17 cellular contexts compared by ENCODE assay signal in the genomic region with DNA sequence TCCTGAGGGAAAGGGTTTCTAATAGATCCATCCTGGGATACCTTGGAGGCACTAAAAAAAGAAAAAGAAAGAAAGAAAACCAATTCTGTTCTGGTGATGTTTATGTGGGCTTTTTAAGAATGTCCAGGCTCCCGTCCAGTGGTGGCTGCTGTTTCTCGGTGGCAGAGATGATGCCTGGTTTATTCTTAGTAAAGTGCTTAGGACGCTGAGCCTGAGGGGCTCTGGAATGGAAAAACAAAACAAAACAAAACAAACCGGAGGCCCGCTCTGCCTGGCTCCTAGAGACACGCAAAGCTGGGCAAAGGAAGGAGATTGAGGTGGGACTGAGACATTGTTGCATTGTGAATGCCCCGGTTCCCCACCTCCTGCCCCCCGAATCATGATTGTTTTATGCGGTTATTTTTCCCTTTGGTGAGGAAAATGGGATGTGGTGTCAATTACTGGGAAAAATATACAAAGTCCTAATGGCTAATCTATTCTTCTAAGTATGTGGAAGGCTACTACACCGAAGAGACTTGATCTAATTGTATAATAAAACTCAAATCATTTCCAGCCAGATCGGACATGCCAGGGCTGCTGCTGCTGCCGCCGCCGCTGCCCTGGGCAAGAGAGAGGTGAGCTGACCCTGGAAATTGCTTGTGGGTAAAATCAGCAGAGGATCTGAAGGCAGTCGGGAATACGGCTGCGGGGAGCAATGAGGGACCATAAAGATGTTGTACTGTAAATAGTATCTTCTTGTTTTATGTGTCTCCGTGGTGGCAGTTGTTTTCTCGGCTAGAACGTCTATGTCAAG.
A peak's percentile ranks its signal among the peaks of the same experiment; 100 is the strongest.
DNase-seq lines count a peak whose midpoint lies in the region; ATAC-seq and TF ChIP-seq lines count a peak whose summit lies in the region.
"Had no signal": no experiment of that assay in that cellular context is flagged by ENCODE, and none has a peak within 500 bp of the region (broad histone marks: within the 10 kb centered on the region; RNA-seq: fewer than 3 reads in every experiment).

No MANE protein-coding gene starts in this region.

- no peak overlapping the region for H3K27ac Mint-ChIP-seq in CD8-positive, alpha-beta T cell
- H3K27ac Mint-ChIP-seq: B cell had no signal

- peak overlapping the region; percentile 48 to 71 for H3K9ac ChIP-seq in stomach smooth muscle (ENCODE audit: low read length in 2 of 2)

- no peak for TF ChIP-seq CTCF in brain microvascular endothelial cell (IDR thresholded peaks at IDR 0.05; ENCODE audit: low read depth, low read length, missing control alignments)
- TF ChIP-seq CTCF in CD8-positive, alpha-beta T cell (IDR thresholded peaks at IDR 0.05), result no peak
- TF ChIP-seq CTCF in A673 (conservative IDR thresholded peaks at IDR 0.05; ENCODE audit: low read depth, low read length), result no peak

- CTCF ChIA-PET in CD8-positive, alpha-beta T cell (lab: Charles Lee), result no interaction called here
- CTCF ChIA-PET in A673 (lab: Charles Lee), result no interaction called here

- H3K4me3 Mint-ChIP-seq in CD8-positive, alpha-beta T cell, result no peak overlapping the region
- H3K4me3 Mint-ChIP-seq: B cell had no signal

- POLR2A ChIA-PET in CD8-positive, alpha-beta T cell (lab: Charles Lee), result no interaction called here
- POLR2A ChIA-PET in A673 (lab: Charles Lee; ENCODE audit: low non-redundant PET), result no interaction called here

- DNase-seq in EL, result peak; percentile 31
- DNase-seq in brain microvascular endothelial cell, result peak; percentile 25
- DNase-seq in CD8-positive, alpha-beta T cell, result no peak
- DNase-seq in SJCRH30, result no peak
- no peak for DNase-seq in A673 (ENCODE audit: low spot score)
- DNase-seq: activated CD4-positive, alpha-beta T cell treated with anti-CD3 and anti-CD28 coated beads for 48 hours; activated CD8-positive, alpha-beta memory T cell treated with anti-CD3 and anti-CD28 coated beads, Interleukin-2, amount 50 U/mL, for 4 hours; activated naive CD4-positive, alpha-beta T cell treated with Interleukin-2 at 50 U/mL for 16 hours; body of pancreas; NCI-H1930; NCI-H524; stimulated activated CD4-positive, alpha-beta T cell treated with anti-CD3 and anti-CD28 coated beads, Interleukin-12 subunit alpha, Interleukin-12 subunit beta, amount 100 ng/mL, for 4 hours; stimulated activated naive CD8-positive, alpha-beta T cell treated with anti-CD3 and anti-CD28 coated beads, Interleukin-15, Interleukin-2, amounts not matched to agents 100 U/mL and 50 U/mL, for 24 hours had no signal

- H3K9me3 Mint-ChIP-seq in CD8-positive, alpha-beta T cell, result no peaks in the 10 kb centered on the region

- no TSS peak for BruUV-seq in A673 (replicated peaks; lab: Mats Ljungman, UMichigan)

- H3K27me3 Mint-ChIP-seq in CD8-positive, alpha-beta T cell (ENCODE audit: low read depth), result no peaks in the 10 kb centered on the region
- H3K27me3 Mint-ChIP-seq: B cell had no signal

- H3K36me3 Mint-ChIP-seq in CD8-positive, alpha-beta T cell, result no peaks in the 10 kb centered on the region

- H3K36me3 ChIP-seq in brain microvascular endothelial cell (replicated peaks) (no peaks in the 10 kb centered on the region), mesodermal cell (ENCODE audit: control insufficient read depth, insufficient read depth, low read length) (no peaks in the 10 kb centered on the region), stomach smooth muscle (ENCODE audit: control insufficient read depth in 2 of 2, insufficient read depth in 2 of 2, low read length in 2 of 2) (no peaks in the 10 kb centered on the region), SJCRH30 (no peaks in the 10 kb centered on the region), A673 (ENCODE audit: insufficient read depth, low read length, poor library complexity, severe bottlenecking) (no peaks in the 10 kb centered on the region)
- no peaks in the 10 kb centered on the region for H3K36me3 ChIP-seq in CD8-positive, alpha-beta T cell (ENCODE audit: insufficient read depth, low read length)

- intact Hi-C loops in CD8-positive, alpha-beta T cell (cut with DNase I, micrococcal nuclease), result no loop called here
- intact Hi-C loops in A673 (cut with micrococcal nuclease; ENCODE audit: unreplicated experiment), result no loop called here

- H3K4me1 Mint-ChIP-seq in CD8-positive, alpha-beta T cell (ENCODE audit: low read depth), result no peaks in the 10 kb centered on the region
- H3K4me1 Mint-ChIP-seq: B cell had no signal

- no peaks in the 10 kb centered on the region for H3K27me3 ChIP-seq in brain microvascular endothelial cell (replicated peaks)
- H3K27me3 ChIP-seq in stomach smooth muscle (ENCODE audit: control insufficient read depth in 1 of 2, insufficient read depth in 2 of 2, low read length in 2 of 2), result no peaks in the 10 kb centered on the region
- no peaks in the 10 kb centered on the region for H3K27me3 ChIP-seq in CD8-positive, alpha-beta T cell (ENCODE audit: insufficient read depth, low read length)
- no peaks in the 10 kb centered on the region for H3K27me3 ChIP-seq in SJCRH30
- H3K27me3 ChIP-seq in A673 (replicated peaks; ENCODE audit: insufficient read depth, low read depth, low read length, poor library complexity), result no peaks in the 10 kb centered on the region
- H3K27me3 ChIP-seq: body of pancreas had no signal

- peaks cover 34% of the 10 kb centered on the region for H3K4me1 ChIP-seq in mesodermal cell (ENCODE audit: control insufficient read depth, insufficient read depth, low read length, poor library complexity, severe bottlenecking)
- peaks cover 17% of the 10 kb centered on the region for H3K4me1 ChIP-seq in stomach smooth muscle (ENCODE audit: control insufficient read depth, insufficient read depth, low read length)
- no peaks in the 10 kb centered on the region for H3K4me1 ChIP-seq in CD8-positive, alpha-beta T cell (ENCODE audit: insufficient read depth, low read length)
- H3K4me1 ChIP-seq in SJCRH30, result peaks cover 12% of the 10 kb centered on the region
- H3K4me1 ChIP-seq in A673 (ENCODE audit: insufficient read depth, low read length, poor library complexity, severe bottlenecking), result no peaks in the 10 kb centered on the region
- H3K4me1 ChIP-seq: body of pancreas had no signal

- H3K27ac ChIP-seq in brain microvascular endothelial cell, result no peak overlapping the region
- peak overlapping the region; percentile 16 for H3K27ac ChIP-seq in mesodermal cell (ENCODE audit: low read depth, low read length, severe bottlenecking)
- H3K27ac ChIP-seq in stomach smooth muscle (ENCODE audit: low read length), result peak overlapping the region; percentile 67
- H3K27ac ChIP-seq in CD8-positive, alpha-beta T cell (ENCODE audit: low read depth, low read length), result no peak overlapping the region
- no peak overlapping the region for H3K27ac ChIP-seq in SJCRH30
- H3K27ac ChIP-seq in A673 (ENCODE audit: low read depth, low read length, poor library complexity, severe bottlenecking), result no peak overlapping the region
- H3K27ac ChIP-seq: body of pancreas had no signal

- H3K9me3 ChIP-seq in mesodermal cell (ENCODE audit: control insufficient read depth, low read length), result no peaks in the 10 kb centered on the region
- H3K9me3 ChIP-seq in stomach smooth muscle (ENCODE audit: control insufficient read depth in 2 of 2, low read length in 2 of 2), result no peaks in the 10 kb centered on the region
- no peaks in the 10 kb centered on the region for H3K9me3 ChIP-seq in CD8-positive, alpha-beta T cell (ENCODE audit: low read length)
- H3K9me3 ChIP-seq in SJCRH30 (replicated peaks), result no peaks in the 10 kb centered on the region
- no peaks in the 10 kb centered on the region for H3K9me3 ChIP-seq in A673 (ENCODE audit: low read depth, low read length, poor library complexity, severe bottlenecking)
- H3K9me3 ChIP-seq: body of pancreas had no signal

- H3K4me3 ChIP-seq in brain microvascular endothelial cell (ENCODE audit: low read depth, low read length), result no peak overlapping the region
- H3K4me3 ChIP-seq in mesodermal cell (ENCODE audit: extremely low read depth, insufficient read depth, low read length, poor library complexity, severe bottlenecking), result no peak overlapping the region
- peak overlapping the region in 1 of 2 donors; percentile 60 for H3K4me3 ChIP-seq in stomach smooth muscle (ENCODE audit: low read length in 2 of 2)
- H3K4me3 ChIP-seq in CD8-positive, alpha-beta T cell (ENCODE audit: low read depth, low read length), result no peak overlapping the region
- no peak overlapping the region for H3K4me3 ChIP-seq in SJCRH30
- H3K4me3 ChIP-seq in A673 (ENCODE audit: low read depth, low read length, poor library complexity, severe bottlenecking), result no peak overlapping the region
- H3K4me3 ChIP-seq: body of pancreas had no signal

- 87 to 95% methylated on average over 17 of the region's 20 CpGs for WGBS in mesodermal cell (ENCODE audit: insufficient coverage in 2 of 2), 2 experiments

- in situ Hi-C loops in brain microvascular endothelial cell (cut with HindIII; ENCODE audit: low pct_ligation_motif_present, low sequenced_read_pairs), result no loop called here

- no peak for ATAC-seq in CD8-positive, alpha-beta T cell
- no peak for ATAC-seq in GM18873 (IDR thresholded peaks at IDR 0.05; ENCODE audit: low FRiP score, unreplicated experiment)
- ATAC-seq: body of pancreas; stimulated activated naive CD8-positive, alpha-beta T cell treated with anti-CD3 and anti-CD28 coated beads, Interleukin-15, Interleukin-2, amounts not matched to agents 100 U/mL and 50 U/mL, for 24 hours had no signal

Comparison
In these comparisons a context has a peak if more than half of its experiments do, and no peak if none do; other contexts are left out.
1. DNase-seq: peak in EL (single experiment) and brain microvascular endothelial cell (single experiment); none in CD8-positive, alpha-beta T cell (0 of 7), SJCRH30 (0 of 2) and A673 (single experiment).
2. H3K27ac ChIP-seq: peak in mesodermal cell (single experiment) and stomach smooth muscle (single experiment); none in brain microvascular endothelial cell (single experiment), CD8-positive, alpha-beta T cell (single experiment), SJCRH30 (single experiment) and A673 (single experiment).